8 cellular contexts compared by ENCODE assay signal in the genomic region with DNA sequence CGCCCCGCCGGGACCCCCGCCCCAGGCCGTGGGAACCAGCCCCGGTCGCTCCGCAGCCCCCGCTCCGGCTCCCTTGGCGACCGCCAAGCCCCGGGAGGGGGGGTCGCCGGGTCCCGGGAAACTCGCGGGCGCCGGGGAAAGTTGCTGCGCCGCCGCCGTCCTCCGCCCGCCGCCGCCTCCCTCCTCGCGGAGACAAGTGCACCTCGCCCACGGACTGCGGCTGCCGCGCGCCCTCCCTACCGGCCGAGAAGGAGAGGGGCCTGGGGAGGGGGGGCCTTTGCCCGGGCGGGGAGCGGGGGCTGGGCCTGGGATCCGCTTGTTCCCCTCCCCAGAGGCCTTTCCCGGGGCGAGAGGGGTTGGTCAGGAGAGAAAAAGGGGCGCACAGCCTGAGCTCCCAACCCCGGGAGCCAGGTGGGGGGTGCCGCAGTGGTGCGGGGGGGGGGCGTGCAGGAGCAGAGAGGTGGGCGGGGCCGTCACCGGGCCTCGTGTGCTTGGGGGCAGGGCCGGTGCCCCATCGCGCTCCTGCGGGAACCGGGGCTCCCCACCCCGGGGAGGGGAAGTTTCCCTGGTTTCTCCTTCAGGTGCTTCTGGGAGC.
DNase-seq lines count a peak whose midpoint lies in the region; ATAC-seq and TF ChIP-seq lines count a peak whose summit lies in the region.

No MANE protein-coding gene starts in this region.

- ATAC-seq in GM21576 (IDR thresholded peaks at IDR 0.05; ENCODE audit: unreplicated experiment) (peak; percentile 11), GM21825 (IDR thresholded peaks at IDR 0.05; ENCODE audit: unreplicated experiment) (no peak)

- no peak overlapping the region for H2AFZ ChIP-seq in OCI-LY3 (ENCODE audit: low read depth, low read length)

- H3K27ac ChIP-seq in OCI-LY3 (ENCODE audit: low read length) = no peak overlapping the region
- H3K27ac ChIP-seq in neutrophil = no peak overlapping the region

- H3K36me3 ChIP-seq in OCI-LY3 (replicated peaks; ENCODE audit: low read depth, low read length) = no peaks in the 10 kb centered on the region
- H3K36me3 ChIP-seq in neutrophil = no peaks in the 10 kb centered on the region

- H3K79me2 ChIP-seq in OCI-LY3 (ENCODE audit: low read length) = no peaks in the 10 kb centered on the region

- H3K4me3 ChIP-seq in OCI-LY3 (ENCODE audit: low read length) = peak overlapping the region; percentile 81
- H3K4me3 ChIP-seq in epithelial cell of esophagus (ENCODE audit: low read length) = peak overlapping the region; percentile 60
- H3K4me3 ChIP-seq in neutrophil (ENCODE audit: low read depth in 1 of 2, low read length in 1 of 2) = peak overlapping the region; percentile 52 to 59

- TF ChIP-seq CTCF in OCI-LY3 (IDR thresholded peaks at IDR 0.05; ENCODE audit: low read depth, low read length) = no peak
- TF ChIP-seq CTCF in epithelial cell of esophagus (IDR thresholded peaks at IDR 0.05; ENCODE audit: insufficient read depth, low read depth, low read length, missing control alignments) = no peak
- TF ChIP-seq CTCF in neutrophil (IDR thresholded peaks at IDR 0.05) = no peak

- DNase-seq in ELR (ENCODE audit: low read depth) = peak; percentile 56
- DNase-seq in epithelial cell of esophagus (ENCODE audit: low read depth) = peak; percentile 42
- no peak for DNase-seq in medulla oblongata (ENCODE audit: extremely low spot score)
- DNase-seq in COLO668 (lab: John Stamatoyannopoulos, UW; ENCODE audit: unreplicated experiment) = no peak

- H4K20me1 ChIP-seq in OCI-LY3 (ENCODE audit: insufficient read depth, low read length) = 0 out of 2 replicates have a peak, but pooled peaks cover 4% of the 10 kb centered on the region

- H3K4me2 ChIP-seq in OCI-LY3 (ENCODE audit: low read length) = peak overlapping the region; percentile 78

- H3K9me3 ChIP-seq in OCI-LY3 (ENCODE audit: insufficient read depth, low read length) = no peaks in the 10 kb centered on the region
- H3K9me3 ChIP-seq in neutrophil = no peaks in the 10 kb centered on the region

- H3K4me1 ChIP-seq in OCI-LY3 (ENCODE audit: low read length) (peaks cover 7% of the 10 kb centered on the region; the same call in 1 of the 2 replicates), neutrophil (ENCODE audit: control insufficient read depth in 1 of 2, insufficient read depth in 1 of 2, low read depth in 1 of 2, low read length in 1 of 2) (peaks cover 0 to 12% of the 10 kb centered on the region in 2 experiments)

- H3K9ac ChIP-seq in OCI-LY3 (ENCODE audit: low read length) = peak overlapping the region; percentile 62

- H3K27me3 ChIP-seq in OCI-LY3 (ENCODE audit: low read depth, low read length) (peaks cover 13% of the 10 kb centered on the region), neutrophil (peaks cover 74% of the 10 kb centered on the region)

Comparison
In these comparisons a context has a peak if more than half of its experiments do, and no peak if none do; other contexts are left out.
1. DNase-seq: peak in ELR (single experiment) and epithelial cell of esophagus (single experiment); none in medulla oblongata (single experiment) and COLO668 (single experiment).
2. Peak in every context shown above with its lines, with median percentiles within 50 percentile points of each other: H3K4me3 ChIP-seq.